8 cellular contexts compared by ENCODE assay signal in the genomic region with DNA sequence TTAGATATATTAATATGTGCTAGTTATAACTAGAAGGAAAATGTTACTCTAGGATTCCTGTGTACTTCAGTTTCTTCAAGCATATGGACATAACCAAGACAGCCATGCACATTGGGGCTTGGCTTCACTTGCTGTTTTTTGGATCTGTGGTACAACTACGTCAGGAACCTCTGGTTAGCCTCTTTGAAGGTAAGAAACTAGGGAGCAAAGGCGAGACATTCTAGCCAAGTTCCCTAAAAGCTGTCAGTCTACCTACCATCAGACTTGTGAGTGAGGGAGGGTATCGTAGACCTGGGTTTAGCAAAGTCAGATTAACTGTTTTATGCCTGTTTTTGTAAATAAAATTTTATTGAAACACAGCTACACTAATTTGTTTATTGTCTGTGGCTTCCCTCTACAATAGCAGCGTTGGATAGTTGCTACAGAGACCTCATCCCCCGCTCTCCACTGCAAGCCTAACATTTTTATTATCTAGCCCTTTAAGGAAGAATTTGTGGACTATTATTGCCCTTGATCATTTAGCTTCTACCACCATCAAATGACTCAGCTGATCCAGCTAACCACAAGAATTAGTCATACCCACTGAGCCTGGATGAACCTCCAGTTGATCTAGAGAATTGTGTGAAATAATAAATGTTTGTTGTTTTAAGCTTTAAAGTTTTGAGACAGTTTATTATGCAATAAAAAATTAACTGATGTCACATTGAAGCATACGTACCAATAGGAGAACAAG. TPM values are rescaled to one million over a fixed set of nuclear protein-coding genes. Genes with fewer than 3 reads are reported as not detected.
DNase-seq lines count a peak whose midpoint lies in the region; ATAC-seq and TF ChIP-seq lines count a peak whose summit lies in the region.

No MANE protein-coding gene starts in this region.

- H3K4me3 ChIP-seq in SK-N-MC (no peak overlapping the region), fibroblast of villous mesenchyme (ENCODE audit: low read depth, low read length) (no peak overlapping the region)

- H3K36me3 ChIP-seq in SK-N-MC (ENCODE audit: insufficient read depth, low read length) = peaks cover 3% of the 10 kb centered on the region

- H3K9me3 ChIP-seq in SK-N-MC (ENCODE audit: low read depth, low read length) = no peaks in the 10 kb centered on the region

- TF ChIP-seq CTCF in fibroblast of villous mesenchyme (IDR thresholded peaks at IDR 0.05; ENCODE audit: insufficient read depth, low read depth, low read length) = no peak

- DNase-seq in ACHN (peak; percentile 87), H4 (ENCODE audit: low spot score) (peak; percentile 97), SK-N-MC (ENCODE audit: low read depth, low spot score) (peak; percentile 52), fibroblast of villous mesenchyme (ENCODE audit: low read depth) (peak; percentile 96), NCI-H524 treated with DMSO at 0.1 percent for 48 hours (lab: John Stamatoyannopoulos, UW) (no peak), left lobe of liver (ENCODE audit: low spot score) (no peak), NCI-H2227 treated with DMSO at 0.1 percent for 48 hours (lab: John Stamatoyannopoulos, UW) (no peak)

- H3K9ac ChIP-seq in SK-N-MC (ENCODE audit: insufficient read length) = no peak overlapping the region

- no peak for ATAC-seq in GM18907 (IDR thresholded peaks at IDR 0.05; ENCODE audit: unreplicated experiment)
- ATAC-seq in left lobe of liver = no peak

- no peak overlapping the region for H3K27ac ChIP-seq in SK-N-MC

- in situ Hi-C loops in ACHN (cut with HindIII; ENCODE audit: low pct_ligation_motif_present, low pct_unique_long_range_greater_than_20kb, low sequenced_read_pairs) = no loop called here

RNA-seq across cellular contexts. Expression of a gene that starts 58.0 kb away (rescaled TPM):
- 78.5 and 89.7 TPM in 2 replicates for total RNA-seq in H4 (2014; rRNA removed; shearing (Covaris generic))
- total RNA-seq in fibroblast of villous mesenchyme (29.6 and 43.6 TPM in 2 replicates), left lobe of liver (7.5 TPM)

Comparison
In these comparisons a context has a peak if more than half of its experiments do, and no peak if none do; other contexts are left out.
1. DNase-seq: peak in ACHN (single experiment), H4 (single experiment), SK-N-MC (single experiment) and fibroblast of villous mesenchyme (single experiment); none in NCI-H524 treated with DMSO at 0.1 percent for 48 hours (single experiment), left lobe of liver (single experiment) and NCI-H2227 treated with DMSO at 0.1 percent for 48 hours (single experiment).